In the genomic region with DNA sequence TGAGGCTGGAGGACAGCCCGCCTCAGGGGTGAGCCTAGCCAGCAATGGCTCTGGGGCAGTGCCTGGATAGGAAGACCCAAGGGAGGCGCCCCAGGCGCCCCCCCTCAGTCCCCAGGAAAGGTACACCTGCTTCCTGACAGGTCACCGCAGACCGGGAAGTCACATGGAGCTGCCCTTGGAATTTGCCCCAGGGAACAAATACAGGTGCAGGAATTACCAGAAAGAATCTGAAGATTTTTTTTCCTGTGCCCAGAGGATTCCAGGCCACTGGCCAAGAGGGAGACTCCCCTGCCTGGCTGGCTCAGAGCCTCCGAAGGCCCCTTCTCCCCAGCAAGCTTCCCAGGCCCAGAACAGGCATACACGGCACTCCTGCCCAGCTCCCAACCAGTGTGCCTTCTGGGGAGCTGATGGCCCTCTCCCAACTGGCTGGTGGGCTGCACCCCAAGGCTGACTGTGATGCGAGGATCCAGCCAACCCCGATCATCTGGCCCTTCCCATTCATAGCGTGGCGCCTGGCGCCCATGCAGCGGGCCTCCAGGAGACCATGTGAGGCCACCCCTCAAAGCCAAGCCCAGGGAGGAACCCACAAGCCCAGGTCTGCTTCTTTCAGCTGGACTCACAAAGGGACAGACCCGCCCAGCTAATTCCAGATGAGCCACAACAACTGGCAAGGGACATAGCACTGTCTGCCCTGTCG, we compare ENCODE assay signal across 9 cellular contexts. TPM values are rescaled to one million over a fixed set of nuclear protein-coding genes. Genes with fewer than 3 reads are reported as not detected.
DNase-seq lines count a peak whose midpoint lies in the region; ATAC-seq and TF ChIP-seq lines count a peak whose summit lies in the region.
"Had no signal": no experiment of that assay in that cellular context is flagged by ENCODE, and none has a peak within 500 bp of the region (broad histone marks: within the 10 kb centered on the region; RNA-seq: fewer than 3 reads in every experiment).

No MANE protein-coding gene starts in this region.

- peak overlapping the region; percentile 81 to 84 for H3K27ac ChIP-seq in liver (ENCODE audit: low read depth in 1 of 2, low read length in 2 of 2)

- H3K4me3 ChIP-seq in adipocyte (ENCODE audit: low read length) (peak overlapping the region; percentile 67), liver (ENCODE audit: low read depth in 1 of 3, low read length in 3 of 3) (peak overlapping the region; percentile 66 to 90 (median 66))

- intact Hi-C loops in activated naive CD4-positive, alpha-beta T cell treated with anti-CD3 and anti-CD28 coated beads for 36 hours (cut with micrococcal nuclease) = no loop called here

- peak overlapping the region; percentile 71 for H3K9ac ChIP-seq in adipocyte (ENCODE audit: low read length)
- H3K9ac ChIP-seq in liver (ENCODE audit: low read depth in 1 of 2, low read length in 2 of 2) = peak overlapping the region in 1 of 2 donors; percentile 66

- no peak for TF ChIP-seq CTCF in liver (IDR thresholded peaks at IDR 0.05; ENCODE audit: low read depth, low read length, missing input control)
- TF ChIP-seq CTCF in glutamatergic neuron (IDR thresholded peaks at IDR 0.05; ENCODE audit: partially characterized antibody, unreplicated experiment) = no peak

- 41% methylated on average over 15 of the region's 15 CpGs for WGBS in liver

- H3K27me3 Mint-ChIP-seq in activated naive CD4-positive, alpha-beta T cell treated with anti-CD3 and anti-CD28 coated beads for 36 hours (ENCODE audit: low read depth) = no peaks in the 10 kb centered on the region
- peaks cover 5% of the 10 kb centered on the region for H3K27me3 Mint-ChIP-seq in glutamatergic neuron (ENCODE audit: unreplicated experiment)

- H3K4me3 Mint-ChIP-seq in activated naive CD4-positive, alpha-beta T cell treated with anti-CD3 and anti-CD28 coated beads for 36 hours = peak overlapping the region; percentile 6
- no peak overlapping the region for H3K4me3 Mint-ChIP-seq in glutamatergic neuron (ENCODE audit: unreplicated experiment)

- H3K4me1 ChIP-seq in adipocyte (ENCODE audit: control insufficient read depth, insufficient read depth, low read length) (peaks cover 36% of the 10 kb centered on the region), liver (ENCODE audit: control insufficient read depth in 4 of 4, insufficient read depth in 4 of 4, low read length in 3 of 4) (peaks cover 33 to 84% (median 69%) of the 10 kb centered on the region in 4 donors)

- H3K36me3 ChIP-seq in adipocyte (ENCODE audit: control insufficient read depth, insufficient read depth, low read length, severe bottlenecking) = no peaks in the 10 kb centered on the region
- no peaks in the 10 kb centered on the region for H3K36me3 ChIP-seq in liver (ENCODE audit: control insufficient read depth in 4 of 4, insufficient read depth in 3 of 4, low read depth in 1 of 4, low read length in 3 of 4)

- CTCF ChIA-PET in activated naive CD4-positive, alpha-beta T cell treated with anti-CD3 and anti-CD28 coated beads for 36 hours (lab: Charles Lee) = interaction anchor here (1.6 to 3.8 kb wide), 3 partner anchors 9 to 169 kb away, joined by 3 to 16 read pairs (median 5); a partner anchor contains a TSS

- TF ChIP-seq RAD21 in liver (IDR thresholded peaks at IDR 0.05) = peak in 1 of 2 donors; percentile 8

- ATAC-seq in activated naive CD4-positive, alpha-beta T cell treated with anti-CD3 and anti-CD28 coated beads, Interleukin-2, amount 50 U/mL, for 72 hours = no peak
- ATAC-seq in GM21529 (IDR thresholded peaks at IDR 0.05; ENCODE audit: unreplicated experiment) = no peak
- ATAC-seq: right cardiac atrium had no signal

- H3K27me3 ChIP-seq in adipocyte (replicated peaks; ENCODE audit: control insufficient read depth, insufficient read depth, low read length) = no peaks in the 10 kb centered on the region
- H3K27me3 ChIP-seq in liver (ENCODE audit: control insufficient read depth in 4 of 4, insufficient read depth in 4 of 4, low read length in 3 of 4) = no peaks in the 10 kb centered on the region

- H3K36me3 Mint-ChIP-seq in activated naive CD4-positive, alpha-beta T cell treated with anti-CD3 and anti-CD28 coated beads for 36 hours (ENCODE audit: low read depth) = no peaks in the 10 kb centered on the region
- no peaks in the 10 kb centered on the region for H3K36me3 Mint-ChIP-seq in activated naive CD4-positive, alpha-beta T cell treated with anti-CD3 and anti-CD28 coated beads, Interleukin-2, amount 50 U/mL, for 72 hours
- no peaks in the 10 kb centered on the region for H3K36me3 Mint-ChIP-seq in glutamatergic neuron (ENCODE audit: unreplicated experiment)

- no peaks in the 10 kb centered on the region for H3K9me3 Mint-ChIP-seq in activated naive CD4-positive, alpha-beta T cell treated with anti-CD3 and anti-CD28 coated beads for 36 hours
- no peaks in the 10 kb centered on the region for H3K9me3 Mint-ChIP-seq in activated naive CD4-positive, alpha-beta T cell treated with anti-CD3 and anti-CD28 coated beads, Interleukin-2, amount 50 U/mL, for 72 hours
- peaks cover 3% of the 10 kb centered on the region for H3K9me3 Mint-ChIP-seq in glutamatergic neuron (ENCODE audit: unreplicated experiment)

- no peak for DNase-seq in activated naive CD4-positive, alpha-beta T cell treated with anti-CD3 and anti-CD28 coated beads for 36 hours
- no peak for DNase-seq in activated naive CD4-positive, alpha-beta T cell treated with anti-CD3 and anti-CD28 coated beads, Interleukin-2, amount 50 U/mL, for 72 hours (ENCODE audit: low spot score in 2 of 2)
- DNase-seq in adipocyte (ENCODE audit: low read depth) (no peak), superior temporal gyrus (ENCODE audit: extremely low spot score) (peak; percentile 23), NCI-H2227 treated with DMSO at 0.1 percent for 48 hours (lab: John Stamatoyannopoulos, UW) (no peak), glutamatergic neuron (no peak)
- DNase-seq: right cardiac atrium had no signal

- peaks cover 19% of the 10 kb centered on the region for H3K4me1 Mint-ChIP-seq in activated naive CD4-positive, alpha-beta T cell treated with anti-CD3 and anti-CD28 coated beads for 36 hours (ENCODE audit: low read depth)
- peaks cover 4% of the 10 kb centered on the region for H3K4me1 Mint-ChIP-seq in glutamatergic neuron (ENCODE audit: low read depth, unreplicated experiment)

- H3K27ac Mint-ChIP-seq in activated naive CD4-positive, alpha-beta T cell treated with anti-CD3 and anti-CD28 coated beads for 36 hours = no peak overlapping the region
- H3K27ac Mint-ChIP-seq in activated naive CD4-positive, alpha-beta T cell treated with anti-CD3 and anti-CD28 coated beads, Interleukin-2, amount 50 U/mL, for 72 hours = no peak overlapping the region
- H3K27ac Mint-ChIP-seq in glutamatergic neuron (ENCODE audit: unreplicated experiment) = no peak overlapping the region

- H3K9me3 ChIP-seq in adipocyte (ENCODE audit: control insufficient read depth, low read length) (no peaks in the 10 kb centered on the region), liver (ENCODE audit: control insufficient read depth in 4 of 4, low read length in 3 of 4) (no peaks in the 10 kb centered on the region)

TF ChIP-seq in liver, 16 proteins besides CTCF, POLR2A, EP300 and RAD21 (continues in another document):
- TF ChIP-seq, protein P1, sequence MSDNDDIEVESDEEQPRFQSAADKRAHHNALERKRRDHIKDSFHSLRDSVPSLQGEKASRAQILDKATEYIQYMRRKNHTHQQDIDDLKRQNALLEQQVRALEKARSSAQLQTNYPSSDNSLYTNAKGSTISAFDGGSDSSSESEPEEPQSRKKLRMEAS (IDR thresholded peaks at IDR 0.05) = peak; percentile 94
- TF ChIP-seq HNF4G (IDR thresholded peaks at IDR 0.05) = no peak

RNA-seq across cellular contexts. Expression of a gene that starts 2.3 kb away (rescaled TPM):
- 1 to 10 TPM; 2.1 to 2.6 TPM for total RNA-seq in activated naive CD4-positive, alpha-beta T cell treated with anti-CD3 and anti-CD28 coated beads for 36 hours
- total RNA-seq in activated naive CD4-positive, alpha-beta T cell treated with anti-CD3 and anti-CD28 coated beads, Interleukin-2, amount 50 U/mL, for 72 hours = 1 to 10 TPM; 5.7 to 7.3 TPM
- total RNA-seq in liver = 10 to 100 TPM in 1 of 2 donors, 1 to 10 TPM in 1; 5.4 to 15.8 TPM
- polyA plus RNA-seq in liver = 10 to 100 TPM in 1 of 2 donors, 1 to 10 TPM in 1; 6.5 to 20.1 TPM
- 9.6 TPM for total RNA-seq in glutamatergic neuron (ENCODE audit: unreplicated experiment)

RNA-seq across cellular contexts. Expression of a gene that starts 7.2 kb away (rescaled TPM):
- 10 to 100 TPM; 21.8 to 23.2 TPM for total RNA-seq in activated naive CD4-positive, alpha-beta T cell treated with anti-CD3 and anti-CD28 coated beads for 36 hours
- total RNA-seq in activated naive CD4-positive, alpha-beta T cell treated with anti-CD3 and anti-CD28 coated beads, Interleukin-2, amount 50 U/mL, for 72 hours = 10 to 100 TPM; 15.3 to 27.1 TPM
- total RNA-seq in liver = 10 to 100 TPM; 19.9 to 21.5 TPM
- 10 to 100 TPM; 21.4 to 27.5 TPM for polyA plus RNA-seq in liver
- 36.5 TPM for total RNA-seq in glutamatergic neuron (ENCODE audit: unreplicated experiment)

RNA-seq across cellular contexts. Expression of a gene that starts 7.3 kb away (rescaled TPM):
- 10 to 100 TPM; 25.3 to 26.1 TPM for total RNA-seq in activated naive CD4-positive, alpha-beta T cell treated with anti-CD3 and anti-CD28 coated beads for 36 hours
- 10 to 100 TPM; 31.7 to 48.5 TPM for total RNA-seq in activated naive CD4-positive, alpha-beta T cell treated with anti-CD3 and anti-CD28 coated beads, Interleukin-2, amount 50 U/mL, for 72 hours
- 1 to 10 TPM; 2.9 to 4.7 TPM for total RNA-seq in liver
- 1 to 10 TPM; 2.5 to 3.5 TPM for polyA plus RNA-seq in liver
- 31.6 TPM for total RNA-seq in glutamatergic neuron (ENCODE audit: unreplicated experiment)

RNA-seq across cellular contexts. Expression of a gene that starts 9.7 kb away (rescaled TPM):
- 10 to 100 TPM; 48.2 to 49.9 TPM for total RNA-seq in activated naive CD4-positive, alpha-beta T cell treated with anti-CD3 and anti-CD28 coated beads for 36 hours
- total RNA-seq in activated naive CD4-positive, alpha-beta T cell treated with anti-CD3 and anti-CD28 coated beads, Interleukin-2, amount 50 U/mL, for 72 hours = 10 to 100 TPM; 37.1 to 64.0 TPM
- total RNA-seq in liver (10 to 100 TPM; 29.8 to 37.5 TPM), glutamatergic neuron (ENCODE audit: unreplicated experiment) (37.3 TPM)
- polyA plus RNA-seq in liver = 10 to 100 TPM; 43.1 to 44.2 TPM

RNA-seq across cellular contexts. Expression of a gene that starts 9.8 kb away (rescaled TPM):
- 10 to 100 TPM; 34.8 to 36.6 TPM for total RNA-seq in activated naive CD4-positive, alpha-beta T cell treated with anti-CD3 and anti-CD28 coated beads for 36 hours
- 10 to 100 TPM; 48.1 to 68.3 TPM for total RNA-seq in activated naive CD4-positive, alpha-beta T cell treated with anti-CD3 and anti-CD28 coated beads, Interleukin-2, amount 50 U/mL, for 72 hours
- total RNA-seq in liver (10 to 100 TPM; 19.4 to 32.6 TPM), glutamatergic neuron (ENCODE audit: unreplicated experiment) (72.9 TPM)
- polyA plus RNA-seq in liver = 10 to 100 TPM in 1 of 2 donors, 1 to 10 TPM in 1; 9.3 to 19.9 TPM
